Comparison of ENCODE assay signal across 8 cellular contexts in the genomic region with DNA sequence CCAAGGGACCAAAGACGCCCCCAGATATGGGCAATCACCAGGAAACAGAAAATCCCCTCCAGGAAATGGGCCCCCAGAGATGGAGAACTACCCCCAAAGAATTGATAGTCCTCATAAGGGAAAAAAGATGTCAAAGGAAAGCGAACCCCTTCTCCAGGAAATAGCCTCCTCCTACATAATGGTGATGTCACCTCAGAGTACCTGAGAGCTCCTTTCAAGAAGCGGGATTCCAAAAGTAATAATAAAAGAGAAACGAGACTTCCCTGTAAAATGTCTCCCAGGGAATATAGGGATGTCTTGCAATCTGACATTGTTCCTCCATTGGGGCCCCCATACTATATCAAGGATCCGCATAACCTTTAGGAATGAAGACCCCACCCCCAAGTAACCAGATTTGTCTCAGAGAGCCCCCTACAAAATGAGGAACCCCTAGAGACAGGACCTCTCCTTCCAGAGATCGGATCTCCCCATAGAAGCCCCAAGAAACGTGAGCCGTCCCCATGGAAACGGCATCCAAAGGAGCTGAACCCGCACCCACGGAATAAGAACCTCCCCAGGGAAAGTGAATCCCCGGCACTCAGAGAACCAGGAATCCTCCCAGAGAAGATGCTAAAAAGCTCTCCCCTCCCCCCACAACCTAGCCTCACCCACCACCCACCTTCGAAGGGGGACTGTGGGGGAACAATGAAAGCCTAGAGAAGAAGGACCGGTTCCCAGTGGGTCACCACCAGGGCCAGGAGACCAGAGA. TPM values are rescaled to one million over a fixed set of nuclear protein-coding genes. Genes with fewer than 3 reads are reported as not detected.
DNase-seq lines count a peak whose midpoint lies in the region; ATAC-seq and FAIRE-seq lines count a peak whose summit lies in the region.

No MANE protein-coding gene starts in this region.

- no peaks in the 10 kb centered on the region for H3K27me3 Mint-ChIP-seq in activated T-cell treated with anti-CD3 and anti-CD28 coated beads, Interleukin-2, amount 50 U/mL, for 72 hours (ENCODE audit: low read depth)

- H3K27ac Mint-ChIP-seq in activated T-cell treated with anti-CD3 and anti-CD28 coated beads, Interleukin-2, amount 50 U/mL, for 72 hours: peak overlapping the region; percentile 95

- peaks cover 8 to 29% of the 10 kb centered on the region in 2 donors for H3K36me3 Mint-ChIP-seq in activated T-cell treated with anti-CD3 and anti-CD28 coated beads, Interleukin-2, amount 50 U/mL, for 72 hours (ENCODE audit: insufficient read depth in 2 of 2)

- DNase-seq in activated CD8-positive, alpha-beta memory T cell treated with anti-CD3 and anti-CD28 coated beads for 24 hours: peak; percentile 67
- no peak for DNase-seq in activated CD8-positive, alpha-beta memory T cell treated with anti-CD3 and anti-CD28 coated beads, Interleukin-2, amount 50 U/mL, for 4 hours
- DNase-seq in activated T-cell treated with anti-CD3 and anti-CD28 coated beads, Interleukin-2, amount 50 U/mL, for 72 hours: peak; percentile 24 to 26
- DNase-seq in inferior parietal cortex (ENCODE audit: extremely low spot score) (peak; percentile 6), superior temporal gyrus (ENCODE audit: extremely low spot score) (peak; percentile 10), HTR-8/SVneo (ENCODE audit: insufficient read length, low spot score) (no peak)
- no peak for DNase-seq in stimulated activated CD4-positive, alpha-beta T cell treated with anti-CD3 and anti-CD28 coated beads, Interleukin-12 subunit alpha, Interleukin-12 subunit beta, amount 100 ng/mL, for 4 hours

- no peak for ATAC-seq in activated T-cell treated with anti-CD3 and anti-CD28 coated beads, Interleukin-2, amount 50 U/mL, for 72 hours (replicated peaks in 1 of 2)
- ATAC-seq in GM19324 (IDR thresholded peaks at IDR 0.05; ENCODE audit: low FRiP score, unreplicated experiment): no peak

- no peaks in the 10 kb centered on the region for H3K9me3 Mint-ChIP-seq in activated T-cell treated with anti-CD3 and anti-CD28 coated beads, Interleukin-2, amount 50 U/mL, for 72 hours

- peak overlapping the region; percentile 96 to 99 for H3K4me3 Mint-ChIP-seq in activated T-cell treated with anti-CD3 and anti-CD28 coated beads, Interleukin-2, amount 50 U/mL, for 72 hours

- no peak for FAIRE-seq in HTR-8/SVneo (lab: Jason Lieb, UNC)

- H3K4me1 Mint-ChIP-seq in activated T-cell treated with anti-CD3 and anti-CD28 coated beads, Interleukin-2, amount 50 U/mL, for 72 hours (ENCODE audit: low read depth): peaks cover 65% of the 10 kb centered on the region

RNA-seq across cellular contexts. Expression of a gene that starts 0.9 kb away (rescaled TPM):
- 10 to 100 TPM; 69.6 to 72.8 TPM for total RNA-seq in activated T-cell treated with anti-CD3 and anti-CD28 coated beads, Interleukin-2, amount 50 U/mL, for 72 hours

RNA-seq across cellular contexts. Expression of a gene that starts 2.1 kb away (rescaled TPM):
- 10 to 100 TPM; 48.4 to 61.7 TPM for total RNA-seq in activated T-cell treated with anti-CD3 and anti-CD28 coated beads, Interleukin-2, amount 50 U/mL, for 72 hours

RNA-seq across cellular contexts. Expression of a gene that starts 19.2 kb away (rescaled TPM):
- not detected for total RNA-seq in activated T-cell treated with anti-CD3 and anti-CD28 coated beads, Interleukin-2, amount 50 U/mL, for 72 hours

RNA-seq across cellular contexts. Expression of a gene that starts 24.2 kb away (rescaled TPM):
- 10 to 100 TPM; 35.4 to 37.0 TPM for total RNA-seq in activated T-cell treated with anti-CD3 and anti-CD28 coated beads, Interleukin-2, amount 50 U/mL, for 72 hours

RNA-seq across cellular contexts. Expression of a gene that starts 50.6 kb away (rescaled TPM):
- 1 to 10 TPM in 1 of 2 donors, under 1 TPM in 1; 0.19 to 1.8 TPM for total RNA-seq in activated T-cell treated with anti-CD3 and anti-CD28 coated beads, Interleukin-2, amount 50 U/mL, for 72 hours

Comparison
In these comparisons a context has a peak if more than half of its experiments do, and no peak if none do; other contexts are left out.
1. DNase-seq: peak in activated CD8-positive, alpha-beta memory T cell treated with anti-CD3 and anti-CD28 coated beads for 24 hours (single experiment), activated T-cell treated with anti-CD3 and anti-CD28 coated beads, Interleukin-2, amount 50 U/mL, for 72 hours (2 of 2), inferior parietal cortex (single experiment) and superior temporal gyrus (single experiment); none in activated CD8-positive, alpha-beta memory T cell treated with anti-CD3 and anti-CD28 coated beads, Interleukin-2, amount 50 U/mL, for 4 hours (single experiment), stimulated activated CD4-positive, alpha-beta T cell treated with anti-CD3 and anti-CD28 coated beads, Interleukin-12 subunit alpha, Interleukin-12 subunit beta, amount 100 ng/mL, for 4 hours (single experiment) and HTR-8/SVneo (single experiment).